ENCODE assay signal across 8 cellular contexts in the genomic region with DNA sequence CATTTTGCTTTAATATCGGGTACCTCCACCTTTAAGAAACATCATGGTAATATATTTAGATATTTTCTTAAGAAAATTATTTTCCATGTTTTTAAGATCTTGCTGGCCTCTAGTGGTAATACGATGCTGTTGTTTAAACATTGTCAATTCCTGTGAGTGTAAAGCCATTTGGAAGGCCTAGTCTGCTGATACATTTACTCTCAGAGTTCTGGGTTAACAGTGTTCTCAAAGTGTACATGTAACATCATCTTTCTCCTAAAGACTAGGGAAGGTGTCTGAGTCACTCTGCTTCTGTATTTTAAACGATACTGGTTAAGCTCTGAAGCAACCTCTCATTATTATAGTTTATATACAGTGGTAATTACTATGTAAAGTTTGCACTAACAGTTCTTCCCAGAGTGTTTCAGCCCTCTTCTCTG.
DNase-seq lines count a peak whose midpoint lies in the region; ATAC-seq, FAIRE-seq and TF ChIP-seq lines count a peak whose summit lies in the region.

No MANE protein-coding gene starts in this region.

- no peaks in the 10 kb centered on the region for H3K9me3 ChIP-seq in neutrophil

- peak overlapping the region; percentile 54 for H3K27ac ChIP-seq in neutrophil

- ATAC-seq in activated T-cell treated with anti-CD3 and anti-CD28 coated beads, Interleukin-2, amount 50 U/mL, for 72 hours (replicated peaks in 1 of 2): no peak
- ATAC-seq in GM18498 (IDR thresholded peaks at IDR 0.05; ENCODE audit: unreplicated experiment): no peak

- H3K9me3 Mint-ChIP-seq in activated T-cell treated with anti-CD3 and anti-CD28 coated beads, Interleukin-2, amount 50 U/mL, for 72 hours: no peaks in the 10 kb centered on the region

- H3K27me3 ChIP-seq in neutrophil: no peaks in the 10 kb centered on the region

- peak; percentile 66 for FAIRE-seq in endometrium (lab: Jason Lieb, UNC)

- DNase-seq in GM04503 (ENCODE audit: low read depth) (peak; percentile 11), NCI-H526 (lab: John Stamatoyannopoulos, UW) (peak; percentile 48 to 55), NCI-H345 treated with DMSO at 0.1 percent for 48 hours (lab: John Stamatoyannopoulos, UW; ENCODE audit: unreplicated experiment) (no peak)
- no peak for DNase-seq in activated T-cell treated with anti-CD3 and anti-CD28 coated beads, Interleukin-2, amount 50 U/mL, for 72 hours
- DNase-seq in activated T-cell treated with anti-CD3 and anti-CD28 coated beads, Interleukin-2, amount 50 U/mL, for 48 hours: no peak

- no peak overlapping the region for H3K27ac Mint-ChIP-seq in activated T-cell treated with anti-CD3 and anti-CD28 coated beads, Interleukin-2, amount 50 U/mL, for 72 hours

- no peaks in the 10 kb centered on the region for H3K36me3 ChIP-seq in neutrophil

- H3K27me3 Mint-ChIP-seq in activated T-cell treated with anti-CD3 and anti-CD28 coated beads, Interleukin-2, amount 50 U/mL, for 72 hours (ENCODE audit: low read depth): no peaks in the 10 kb centered on the region

- H3K4me3 Mint-ChIP-seq in activated T-cell treated with anti-CD3 and anti-CD28 coated beads, Interleukin-2, amount 50 U/mL, for 72 hours: no peak overlapping the region

- H3K4me1 Mint-ChIP-seq in activated T-cell treated with anti-CD3 and anti-CD28 coated beads, Interleukin-2, amount 50 U/mL, for 72 hours (ENCODE audit: low read depth): no peaks in the 10 kb centered on the region

- H3K4me3 ChIP-seq in neutrophil (ENCODE audit: low read depth in 1 of 2, low read length in 1 of 2): no peak overlapping the region

- H3K36me3 Mint-ChIP-seq in activated T-cell treated with anti-CD3 and anti-CD28 coated beads, Interleukin-2, amount 50 U/mL, for 72 hours (ENCODE audit: insufficient read depth in 2 of 2): no peaks in the 10 kb centered on the region

- peaks cover 36 to 39% of the 10 kb centered on the region in 2 experiments for H3K4me1 ChIP-seq in neutrophil (ENCODE audit: control insufficient read depth in 1 of 2, insufficient read depth in 1 of 2, low read depth in 1 of 2, low read length in 1 of 2)

- no peak for TF ChIP-seq CTCF in neutrophil (IDR thresholded peaks at IDR 0.05)

Comparison
In these comparisons a context has a peak if more than half of its experiments do, and no peak if none do; other contexts are left out.
1. DNase-seq: peak in GM04503 (single experiment) and NCI-H526 (2 of 2); none in activated T-cell treated with anti-CD3 and anti-CD28 coated beads, Interleukin-2, amount 50 U/mL, for 72 hours (0 of 2), NCI-H345 treated with DMSO at 0.1 percent for 48 hours (single experiment) and activated T-cell treated with anti-CD3 and anti-CD28 coated beads, Interleukin-2, amount 50 U/mL, for 48 hours (0 of 2).